ENCODE assay signal across 9 cellular contexts in the genomic region with DNA sequence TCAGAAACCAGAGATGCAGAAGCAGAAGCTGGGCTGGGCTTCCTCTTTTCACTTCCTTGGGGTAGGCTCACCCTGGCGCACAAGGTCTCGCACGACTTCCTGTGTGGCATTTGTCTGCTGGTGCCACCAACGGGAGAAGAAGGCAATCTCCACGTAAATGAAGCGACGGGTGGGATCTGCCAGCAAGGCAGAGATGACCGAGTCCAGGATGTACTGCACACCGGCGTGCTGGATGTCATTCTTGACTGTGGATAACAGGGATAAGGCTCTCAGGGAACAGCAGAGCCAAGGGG. TPM values are rescaled to one million over a fixed set of nuclear protein-coding genes. Genes with fewer than 3 reads are reported as not detected.
DNase-seq lines count a peak whose midpoint lies in the region; ATAC-seq and TF ChIP-seq lines count a peak whose summit lies in the region.
"Had no signal": no experiment of that assay in that cellular context is flagged by ENCODE, and none has a peak within 500 bp of the region (broad histone marks: within the 10 kb centered on the region; RNA-seq: fewer than 3 reads in every experiment).

No MANE protein-coding gene starts in this region.

- H3K36me3 Mint-ChIP-seq in activated naive CD8-positive, alpha-beta T cell treated with anti-CD3 and anti-CD28 coated beads, Interleukin-2, amount 10 ng/mL, durations not matched to agents 7 days and 5 days, result peaks cover 6% of the 10 kb centered on the region
- H3K36me3 Mint-ChIP-seq in nephron progenitor cell (ENCODE audit: low read depth), result peaks cover 14% of the 10 kb centered on the region

- H4K20me1 ChIP-seq in DOHH2 (ENCODE audit: control insufficient read depth, insufficient read depth, low read depth, low read length) (no peaks in the 10 kb centered on the region), PC-9 (ENCODE audit: insufficient read depth) (no peaks in the 10 kb centered on the region)

- no peaks in the 10 kb centered on the region for H3K27me3 Mint-ChIP-seq in activated naive CD8-positive, alpha-beta T cell treated with anti-CD3 and anti-CD28 coated beads, Interleukin-2, amount 10 ng/mL, durations not matched to agents 7 days and 5 days
- H3K27me3 Mint-ChIP-seq in nephron progenitor cell (ENCODE audit: low read depth, poor library complexity), result peaks cover 4% of the 10 kb centered on the region

- intact Hi-C loops in PC-9 (cut with micrococcal nuclease; ENCODE audit: unreplicated experiment), result loop anchor here (5.0 to 10.0 kb wide), 2 partner anchors 610 to 743 kb away; partner anchors contain the start of gene ZNF878

- H3K4me2 ChIP-seq in DOHH2 (ENCODE audit: low read length) (peak overlapping the region; percentile 92), PC-9 (peak overlapping the region; percentile 81; the same call in 1 of the 2 replicates)

- H3K4me3 ChIP-seq in DOHH2 (ENCODE audit: low read length) (peak overlapping the region; percentile 98), PC-9 (no peak overlapping the region)

- peak overlapping the region; percentile 82 for H3K27ac Mint-ChIP-seq in activated naive CD8-positive, alpha-beta T cell treated with anti-CD3 and anti-CD28 coated beads, Interleukin-2, amount 10 ng/mL, durations not matched to agents 7 days and 5 days
- no peak overlapping the region for H3K27ac Mint-ChIP-seq in nephron progenitor cell

- peak; percentile 46 for ATAC-seq in activated naive CD8-positive, alpha-beta T cell treated with anti-CD3 and anti-CD28 coated beads, Interleukin-2, amount 10 ng/mL, durations not matched to agents 7 days and 5 days (ENCODE audit: low read depth)
- ATAC-seq in HG02981 (IDR thresholded peaks at IDR 0.05; ENCODE audit: unreplicated experiment) (no peak), GM21825 (IDR thresholded peaks at IDR 0.05; ENCODE audit: unreplicated experiment) (no peak)

- CTCF ChIA-PET in PC-9 (lab: Charles Lee), result no interaction called here

- H3K27me3 ChIP-seq in DOHH2 (ENCODE audit: control insufficient read depth, low read length) (no peaks in the 10 kb centered on the region), PC-9 (ENCODE audit: insufficient read depth, low read depth) (no peaks in the 10 kb centered on the region)

- DNase-seq in PC-9, result no peak
- peak; percentile 57 for DNase-seq in activated naive CD8-positive, alpha-beta T cell treated with anti-CD3 and anti-CD28 coated beads, Interleukin-2, amount 10 ng/mL, durations not matched to agents 7 days and 5 days
- no peak for DNase-seq in nephron progenitor cell
- DNase-seq in occipital lobe (lab: John Stamatoyannopoulos, UW), result no peak
- no peak for DNase-seq in putamen (ENCODE audit: low spot score)

- H3K36me3 ChIP-seq in DOHH2 (ENCODE audit: control insufficient read depth, low read length), result peaks cover 34% of the 10 kb centered on the region
- H3K36me3 ChIP-seq in PC-9 (ENCODE audit: low read depth), result 0 out of 2 replicates have a peak, but pooled peaks cover 4% of the 10 kb centered on the region

- no peaks in the 10 kb centered on the region for H3K9me3 Mint-ChIP-seq in activated naive CD8-positive, alpha-beta T cell treated with anti-CD3 and anti-CD28 coated beads, Interleukin-2, amount 10 ng/mL, durations not matched to agents 7 days and 5 days
- H3K9me3 Mint-ChIP-seq in nephron progenitor cell, result no peaks in the 10 kb centered on the region

- BruUV-seq in PC-9 (replicated peaks; lab: Mats Ljungman, UMichigan), result no TSS peak

- H3K4me3 Mint-ChIP-seq in activated naive CD8-positive, alpha-beta T cell treated with anti-CD3 and anti-CD28 coated beads, Interleukin-2, amount 10 ng/mL, durations not matched to agents 7 days and 5 days, result peak overlapping the region; percentile 92
- peak overlapping the region; percentile 97 for H3K4me3 Mint-ChIP-seq in nephron progenitor cell

- H2AFZ ChIP-seq in PC-9, result no peak overlapping the region

- H3K27ac ChIP-seq in DOHH2 (ENCODE audit: low read depth, low read length) (peak overlapping the region; percentile 41), PC-9 (no peak overlapping the region)

- H3K9me2 ChIP-seq in DOHH2 (replicated peaks; ENCODE audit: control insufficient read depth, low read length), result no peaks in the 10 kb centered on the region
- no peaks in the 10 kb centered on the region for H3K9me2 ChIP-seq in PC-9 (ENCODE audit: insufficient read depth)

- TF ChIP-seq CTCF in DOHH2 (IDR thresholded peaks at IDR 0.05; ENCODE audit: low read depth, low read length, poor library complexity, severe bottlenecking) (no peak), PC-9 (conservative IDR thresholded peaks at IDR 0.05) (no peak), nephron progenitor cell (IDR thresholded peaks at IDR 0.05) (no peak)

- H3K79me2 ChIP-seq in DOHH2 (ENCODE audit: control insufficient read depth, low read length) (peaks cover 53% of the 10 kb centered on the region), PC-9 (ENCODE audit: low read depth) (peaks cover 30% of the 10 kb centered on the region)

- peaks cover 30% of the 10 kb centered on the region for H3K4me1 Mint-ChIP-seq in activated naive CD8-positive, alpha-beta T cell treated with anti-CD3 and anti-CD28 coated beads, Interleukin-2, amount 10 ng/mL, durations not matched to agents 7 days and 5 days
- peaks cover 56% of the 10 kb centered on the region for H3K4me1 Mint-ChIP-seq in nephron progenitor cell

- POLR2A ChIA-PET in PC-9 (lab: Charles Lee; ENCODE audit: unreplicated experiment), result no interaction called here
- POLR2A ChIA-PET in activated naive CD8-positive, alpha-beta T cell treated with anti-CD3 and anti-CD28 coated beads, Interleukin-2, amount 10 ng/mL, durations not matched to agents 7 days and 5 days (lab: Charles Lee), result interaction anchor here (0.5 to 0.6 kb wide), 2 partner anchors 13 to 42 kb away, joined by 3 to 6 read pairs; no protein-coding TSS in a partner anchor

- peaks cover 40% of the 10 kb centered on the region for H3K4me1 ChIP-seq in DOHH2 (ENCODE audit: control insufficient read depth, low read length)
- peaks cover 21% of the 10 kb centered on the region for H3K4me1 ChIP-seq in PC-9 (replicated peaks; ENCODE audit: insufficient read depth)

- 0 out of 2 replicates have a peak, but pooled peaks cover 3% of the 10 kb centered on the region for H3F3A ChIP-seq in DOHH2 (ENCODE audit: control insufficient read depth, insufficient read depth)
- peaks cover 17% of the 10 kb centered on the region; the same call in 1 of the 2 replicates for H3F3A ChIP-seq in PC-9 (ENCODE audit: insufficient read depth, low read depth)

- no peaks in the 10 kb centered on the region for H3K9me3 ChIP-seq in DOHH2 (ENCODE audit: control insufficient read depth, insufficient read depth, low read length)
- no peaks in the 10 kb centered on the region for H3K9me3 ChIP-seq in PC-9 (ENCODE audit: insufficient read depth, low read depth)

RNA-seq across cellular contexts. Expression of gene MAN2B1, which starts 1.3 kb away (rescaled TPM):
- total RNA-seq in PC-9 (2021) (41.5 and 48.2 TPM in 2 replicates), occipital lobe (17.2 TPM)
- total RNA-seq in activated naive CD8-positive, alpha-beta T cell treated with anti-CD3 and anti-CD28 coated beads, Interleukin-2, amount 10 ng/mL, durations not matched to agents 7 days and 5 days, result 100 to 1,000 TPM; 108 to 115 TPM

RNA-seq across cellular contexts. Expression of gene WDR83, which starts 1.4 kb away (rescaled TPM):
- total RNA-seq in PC-9 (2021) (12.9 and 21.2 TPM in 2 replicates), occipital lobe (10.3 TPM)
- total RNA-seq in activated naive CD8-positive, alpha-beta T cell treated with anti-CD3 and anti-CD28 coated beads, Interleukin-2, amount 10 ng/mL, durations not matched to agents 7 days and 5 days, result 10 to 100 TPM; 18.2 to 21.1 TPM

RNA-seq across cellular contexts. Expression of gene DHPS, which starts 16.5 kb away (rescaled TPM):
- 106 and 121 TPM in 2 replicates for total RNA-seq in PC-9 (2021)
- total RNA-seq in activated naive CD8-positive, alpha-beta T cell treated with anti-CD3 and anti-CD28 coated beads, Interleukin-2, amount 10 ng/mL, durations not matched to agents 7 days and 5 days, result 100 to 1,000 TPM; 148 to 149 TPM
- 79.7 TPM for total RNA-seq in occipital lobe

RNA-seq across cellular contexts. Expression of gene GNG14, which starts 22.6 kb away (rescaled TPM):
- not detected in 2 replicates for total RNA-seq in PC-9 (2021)
- total RNA-seq in activated naive CD8-positive, alpha-beta T cell treated with anti-CD3 and anti-CD28 coated beads, Interleukin-2, amount 10 ng/mL, durations not matched to agents 7 days and 5 days, result not detected
- not detected for total RNA-seq in occipital lobe
- total RNA-seq: T-helper 1 cell treated with Interleukin-12 subunit alpha and Interleukin-12 subunit beta and Interleukin-4 antibody, amounts not matched to agents 30 ng/mL and 1 ng/mL, for 36 hours had no signal

RNA-seq across cellular contexts. Expression of gene FBXW9, which starts 31.2 kb away (rescaled TPM):
- total RNA-seq in PC-9 (2021), result 21.0 and 21.9 TPM in 2 replicates
- total RNA-seq in activated naive CD8-positive, alpha-beta T cell treated with anti-CD3 and anti-CD28 coated beads, Interleukin-2, amount 10 ng/mL, durations not matched to agents 7 days and 5 days, result 1 to 10 TPM; 4.9 to 5.3 TPM
- 6.4 TPM for total RNA-seq in occipital lobe
